Comparison of ENCODE assay signal across 23 cellular contexts in genomic region chr15:88882745-88883144, GRCh38. TPM values are rescaled to one million over a fixed set of nuclear protein-coding genes. Genes with fewer than 3 reads are reported as not detected.
A peak's percentile ranks its signal among the peaks of the same experiment; 100 is the strongest.
DNase-seq lines count a peak whose midpoint lies in the region; ATAC-seq and TF ChIP-seq lines count a peak whose summit lies in the region.
"Had no signal": no experiment of that assay in that cellular context is flagged by ENCODE, and none has a peak within 500 bp of the region (broad histone marks: within the 10 kb centered on the region; RNA-seq: fewer than 3 reads in every experiment).

No MANE protein-coding gene starts in this region.

- H3K36me3 Mint-ChIP-seq in chondrocyte (ENCODE audit: low read depth), result peaks cover 17% of the 10 kb centered on the region
- H3K36me3 Mint-ChIP-seq in stimulated activated memory B cell treated with anti-CD40 and anti-IgM and Interleukin-4, amounts not matched to agents 10 μg/mL and 1 μg/mL and 100 μg/mL, for 72 hours, result no peaks in the 10 kb centered on the region

- H3K27me3 ChIP-seq in AG04450 (ENCODE audit: control insufficient read depth, insufficient read depth, low read length), result no peaks in the 10 kb centered on the region
- H3K27me3 ChIP-seq: upper lobe of left lung had no signal

- peaks cover 4% of the 10 kb centered on the region for H3K4me1 Mint-ChIP-seq in chondrocyte (ENCODE audit: low read depth)
- H3K4me1 Mint-ChIP-seq in stimulated activated memory B cell treated with anti-CD40 and anti-IgM and Interleukin-4, amounts not matched to agents 10 μg/mL and 1 μg/mL and 100 μg/mL, for 72 hours, result no peaks in the 10 kb centered on the region
- H3K4me1 Mint-ChIP-seq: activated naive CD8-positive, alpha-beta T cell treated with anti-CD3 and anti-CD28 coated beads, Interleukin-2, amount 50 U/mL, for 24 hours; central memory CD8-positive, alpha-beta T cell had no signal

- no peak for TF ChIP-seq CTCF in AG04450 (IDR thresholded peaks at IDR 0.05; ENCODE audit: low read depth, low read length)
- TF ChIP-seq CTCF in choroid plexus epithelial cell (conservative IDR thresholded peaks at IDR 0.05; ENCODE audit: low read depth, low read length), result no peak
- no peak for TF ChIP-seq CTCF in chondrocyte (IDR thresholded peaks at IDR 0.05)

- H3K27me3 Mint-ChIP-seq in chondrocyte (ENCODE audit: low read depth), result no peaks in the 10 kb centered on the region
- no peaks in the 10 kb centered on the region for H3K27me3 Mint-ChIP-seq in stimulated activated memory B cell treated with anti-CD40 and anti-IgM and Interleukin-4, amounts not matched to agents 10 μg/mL and 1 μg/mL and 100 μg/mL, for 72 hours
- H3K27me3 Mint-ChIP-seq: activated naive CD8-positive, alpha-beta T cell treated with anti-CD3 and anti-CD28 coated beads, Interleukin-2, amount 50 U/mL, for 24 hours; central memory CD8-positive, alpha-beta T cell had no signal

- H3K4me3 ChIP-seq in AG04450 (ENCODE audit: low read depth, low read length) (no peak overlapping the region), choroid plexus epithelial cell (ENCODE audit: low read depth, low read length) (no peak overlapping the region)
- H3K4me3 ChIP-seq: GM12878, upper lobe of left lung had no signal

- DNase-seq in AG04450 (ENCODE audit: low read depth, low spot score) (no peak), NCI-H226 (peak; percentile 80), choroid plexus epithelial cell (ENCODE audit: low read depth) (peak; percentile 42), kidney glomerular epithelial cell (lab: John Stamatoyannopoulos, UW) (peak; percentile 69), chondrocyte (ENCODE audit: low spot score) (no peak), cerebellar nuclear complex (lab: John Stamatoyannopoulos, UW) (no peak)
- no peak for DNase-seq in stimulated activated CD8-positive, alpha-beta memory T cell treated with anti-CD3 and anti-CD28 coated beads, Interleukin-4, amount 100 ng/mL, for 48 hours
- DNase-seq: activated CD4-positive, alpha-beta T cell treated with anti-CD3 and anti-CD28 coated beads for 48 hours; activated naive CD8-positive, alpha-beta T cell treated with anti-CD3 and anti-CD28 coated beads, Interleukin-2, amount 50 U/mL, for 24 hours; C1 segment of cervical spinal cord; effector memory CD4-positive, alpha-beta T cell; HCEC 1CT; left cardiac atrium; NCI-H2081; nephron progenitor cell; posterior cingulate gyrus; upper lobe of left lung had no signal

- no peaks in the 10 kb centered on the region for H3K9me3 Mint-ChIP-seq in chondrocyte (ENCODE audit: low read depth)
- H3K9me3 Mint-ChIP-seq in stimulated activated memory B cell treated with anti-CD40 and anti-IgM and Interleukin-4, amounts not matched to agents 10 μg/mL and 1 μg/mL and 100 μg/mL, for 72 hours, result no peaks in the 10 kb centered on the region
- H3K9me3 Mint-ChIP-seq: activated naive CD8-positive, alpha-beta T cell treated with anti-CD3 and anti-CD28 coated beads, Interleukin-2, amount 50 U/mL, for 24 hours; activated T-helper 2 cell treated with anti-CD3 and anti-CD28 coated beads, Interferon-gamma antibody, Interleukin-2, Interleukin-4, amounts not matched to agents 10 μg/mL and 5 μg/mL and 100 μg/mL, durations not matched to agents 14 hours and 24 hours and 36 hours; central memory CD8-positive, alpha-beta T cell; nephron progenitor cell had no signal

- POLR2A ChIA-PET in AG04450 (lab: Yijun Ruan, JAX), result no interaction called here

- no peak overlapping the region for H3K4me3 Mint-ChIP-seq in chondrocyte (ENCODE audit: unreplicated experiment)
- H3K4me3 Mint-ChIP-seq in stimulated activated memory B cell treated with anti-CD40 and anti-IgM and Interleukin-4, amounts not matched to agents 10 μg/mL and 1 μg/mL and 100 μg/mL, for 72 hours, result no peak overlapping the region
- H3K4me3 Mint-ChIP-seq: activated naive CD8-positive, alpha-beta T cell treated with anti-CD3 and anti-CD28 coated beads, Interleukin-2, amount 50 U/mL, for 24 hours; central memory CD8-positive, alpha-beta T cell; nephron progenitor cell had no signal

- CTCF ChIA-PET in AG04450 (lab: Charles Lee), result interaction anchor here (0.8 kb wide), 1 partner anchor 22 kb away, joined by 3 read pairs; no protein-coding TSS in a partner anchor

- H3K27ac ChIP-seq in AG04450 (ENCODE audit: low read depth, low read length), result peak overlapping the region; percentile 31
- H3K27ac ChIP-seq: HL-60, upper lobe of left lung had no signal

- no peaks in the 10 kb centered on the region for H3K9me3 ChIP-seq in AG04450 (ENCODE audit: control insufficient read depth, insufficient read depth, low read length)
- H3K9me3 ChIP-seq: upper lobe of left lung had no signal

- no peak for ATAC-seq in stimulated activated memory B cell treated with anti-CD40 and anti-IgM and Interleukin-4, amounts not matched to agents 10 μg/mL and 1 μg/mL and 100 μg/mL, for 72 hours
- ATAC-seq: activated naive CD8-positive, alpha-beta T cell treated with anti-CD3 and anti-CD28 coated beads, Interleukin-2, amount 50 U/mL, for 24 hours; GM12878; Right ventricle myocardium inferior had no signal

- no peak overlapping the region for H3K27ac Mint-ChIP-seq in chondrocyte (ENCODE audit: unreplicated experiment)
- H3K27ac Mint-ChIP-seq in stimulated activated memory B cell treated with anti-CD40 and anti-IgM and Interleukin-4, amounts not matched to agents 10 μg/mL and 1 μg/mL and 100 μg/mL, for 72 hours, result no peak overlapping the region
- H3K27ac Mint-ChIP-seq: activated naive CD8-positive, alpha-beta T cell treated with anti-CD3 and anti-CD28 coated beads, Interleukin-2, amount 50 U/mL, for 24 hours; activated T-helper 2 cell treated with anti-CD3 and anti-CD28 coated beads, Interferon-gamma antibody, Interleukin-2, Interleukin-4, amounts not matched to agents 10 μg/mL and 5 μg/mL and 100 μg/mL, durations not matched to agents 14 hours and 24 hours and 36 hours; nephron progenitor cell had no signal

RNA-seq across cellular contexts. Expression of gene HAPLN3, which starts 12.6 kb away (rescaled TPM):
- 5.6 and 6.8 TPM in 2 replicates for polyA plus RNA-seq in AG04450 (2011; rRNA removed)
- polyA minus RNA-seq in AG04450 (2011; rRNA and poly(A)+ RNA removed), result 3.0 and 4.3 TPM in 2 replicates
- total RNA-seq in chondrocyte, result 29.9 to 78.2 TPM (median 73.7 TPM) in 3 replicates

RNA-seq across cellular contexts. Expression of gene MFGE8, which starts 30.4 kb away (rescaled TPM):
- polyA plus RNA-seq in AG04450 (2011; rRNA removed), result 904 and 1,035 TPM in 2 replicates
- 213 and 313 TPM in 2 replicates for polyA minus RNA-seq in AG04450 (2011; rRNA and poly(A)+ RNA removed)
- 154 to 305 TPM (median 287 TPM) in 3 replicates for total RNA-seq in chondrocyte

Comparison
In these comparisons a context has a peak if more than half of its experiments do, and no peak if none do; other contexts are left out.
1. DNase-seq: peak in NCI-H226 (single experiment), choroid plexus epithelial cell (single experiment) and kidney glomerular epithelial cell (single experiment); none in AG04450 (single experiment), stimulated activated CD8-positive, alpha-beta memory T cell treated with anti-CD3 and anti-CD28 coated beads, Interleukin-4, amount 100 ng/mL, for 48 hours (single experiment), chondrocyte (single experiment) and cerebellar nuclear complex (0 of 2).